8 cellular contexts compared by ENCODE assay signal in the genomic region with DNA sequence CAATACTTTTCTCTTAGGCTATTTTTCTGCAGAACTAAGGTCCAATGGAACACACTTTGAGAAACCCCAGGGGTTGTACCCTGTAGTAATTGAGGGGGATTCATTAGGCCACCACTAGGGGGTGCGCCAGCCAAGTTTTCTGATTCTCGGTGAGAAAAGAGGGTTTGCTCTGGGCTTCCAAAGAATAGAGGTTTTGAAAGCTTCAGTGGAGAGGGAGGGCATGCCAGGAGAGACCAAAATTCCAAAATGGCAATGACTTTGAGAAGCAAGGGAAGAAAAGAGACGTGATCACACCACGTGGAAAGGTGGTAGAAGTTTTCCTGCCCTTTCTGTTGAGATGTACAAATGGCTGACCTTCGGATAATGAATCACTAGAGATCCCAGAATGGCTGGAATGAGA.
DNase-seq lines count a peak whose midpoint lies in the region; ATAC-seq and TF ChIP-seq lines count a peak whose summit lies in the region.

No MANE protein-coding gene starts in this region.

- TF ChIP-seq RAD21 in liver (IDR thresholded peaks at IDR 0.05): peak; percentile 87 to 90

- no peaks in the 10 kb centered on the region for H3K4me1 ChIP-seq in A673 (ENCODE audit: insufficient read depth, low read length, poor library complexity, severe bottlenecking)
- H3K4me1 ChIP-seq in liver (ENCODE audit: control insufficient read depth in 4 of 4, insufficient read depth in 4 of 4, low read length in 3 of 4): peaks cover 0 to 29% (median 14%) of the 10 kb centered on the region in 4 donors

- peak; percentile 90 for ATAC-seq in HG02885 (IDR thresholded peaks at IDR 0.05; ENCODE audit: poor library complexity, unreplicated experiment)

- H3K9ac ChIP-seq in liver (ENCODE audit: low read depth in 1 of 2, low read length in 2 of 2): no peak overlapping the region

- DNase-seq in A673 (ENCODE audit: low spot score): peak; percentile 73
- peak; percentile 76 for DNase-seq in GM13976 (ENCODE audit: low spot score)
- peak; percentile 26 for DNase-seq in NCI-H2029 treated with DMSO at 0.1 percent for 48 hours (lab: John Stamatoyannopoulos, UW)
- peak; percentile 49 for DNase-seq in UCSD-AML1 (lab: John Stamatoyannopoulos, UW; ENCODE audit: unreplicated experiment)
- DNase-seq in cerebellum (ENCODE audit: low spot score): peak; percentile 57
- DNase-seq in stimulated activated CD8-positive, alpha-beta memory T cell treated with anti-CD3 and anti-CD28 coated beads, Interleukin-2, amount 100 ng/mL, for 1 hour (ENCODE audit: low read depth in 2 of 2): peak; percentile 4 to 21

- in situ Hi-C loops in GM13976 (cut with MboI; ENCODE audit: low sequenced_read_pairs, unreplicated experiment): no loop called here

- 47% methylated on average over 5 of the region's 5 CpGs for WGBS in liver

- BruUV-seq in A673 (replicated peaks; lab: Mats Ljungman, UMichigan): no TSS peak

- no peak overlapping the region for H3K4me3 ChIP-seq in A673 (ENCODE audit: low read depth, low read length, poor library complexity, severe bottlenecking)
- H3K4me3 ChIP-seq in liver (ENCODE audit: low read depth in 1 of 3, low read length in 3 of 3): no peak overlapping the region

- POLR2A ChIA-PET in A673 (lab: Charles Lee; ENCODE audit: low non-redundant PET): no interaction called here

- H3K27me3 ChIP-seq in A673 (replicated peaks; ENCODE audit: insufficient read depth, low read depth, low read length, poor library complexity) (no peaks in the 10 kb centered on the region), liver (ENCODE audit: control insufficient read depth in 4 of 4, insufficient read depth in 4 of 4, low read length in 3 of 4) (no peaks in the 10 kb centered on the region)

- intact Hi-C loops in A673 (cut with micrococcal nuclease; ENCODE audit: unreplicated experiment): loop anchor here (5.0 to 10.0 kb wide), 4 partner anchors 252 to 953 kb away; a partner anchor contains a TSS

- CTCF ChIA-PET in A673 (lab: Charles Lee): interaction anchor here (1.0 kb wide), 1 partner anchor 748 kb away, joined by 4 read pairs; no protein-coding TSS in a partner anchor

- peak; percentile 95 for TF ChIP-seq CTCF in A673 (conservative IDR thresholded peaks at IDR 0.05; ENCODE audit: low read depth, low read length)
- TF ChIP-seq CTCF in GM13976 (IDR thresholded peaks at IDR 0.05; ENCODE audit: borderline replicate concordance, control extremely low read depth, extremely low read depth, insufficient read depth, missing control alignments): peak; percentile 74
- TF ChIP-seq CTCF in liver (IDR thresholded peaks at IDR 0.05; ENCODE audit: low read depth, low read length, missing input control): peak; percentile 74

- H3K27ac ChIP-seq in A673 (ENCODE audit: low read depth, low read length, poor library complexity, severe bottlenecking) (no peak overlapping the region), liver (ENCODE audit: low read depth in 1 of 2, low read length in 2 of 2) (no peak overlapping the region)

- no peaks in the 10 kb centered on the region for H3K9me3 ChIP-seq in A673 (ENCODE audit: low read depth, low read length, poor library complexity, severe bottlenecking)
- H3K9me3 ChIP-seq in liver (ENCODE audit: control insufficient read depth in 4 of 4, low read length in 3 of 4): no peaks in the 10 kb centered on the region

- H3K36me3 ChIP-seq in A673 (ENCODE audit: insufficient read depth, low read length, poor library complexity, severe bottlenecking): no peaks in the 10 kb centered on the region
- no peaks in the 10 kb centered on the region for H3K36me3 ChIP-seq in liver (ENCODE audit: control insufficient read depth in 4 of 4, insufficient read depth in 3 of 4, low read depth in 1 of 4, low read length in 3 of 4)

TF ChIP-seq in liver, 16 proteins besides CTCF, POLR2A, EP300 and RAD21:
- TF ChIP-seq NR2F2 (IDR thresholded peaks at IDR 0.05) (no peak), HNF4A (conservative IDR thresholded peaks at IDR 0.05) (peak; percentile 7 to 34)

Comparison
In these comparisons a context has a peak if more than half of its experiments do, and no peak if none do; other contexts are left out.
1. DNase-seq: peak in every context shown above with its lines; median percentile 76 in GM13976; 73 in A673; 57 in cerebellum; 49 in UCSD-AML1; 26 in NCI-H2029 treated with DMSO at 0.1 percent for 48 hours; 12 in stimulated activated CD8-positive, alpha-beta memory T cell treated with anti-CD3 and anti-CD28 coated beads, Interleukin-2, amount 100 ng/mL, for 1 hour.